ENCODE assay signal across 9 cellular contexts in genomic region chr5:177508837-177509236, GRCh38. TPM values are rescaled to one million over a fixed set of nuclear protein-coding genes. Genes with fewer than 3 reads are reported as not detected.
DNase-seq lines count a peak whose midpoint lies in the region; ATAC-seq and TF ChIP-seq lines count a peak whose summit lies in the region.
"Had no signal": no experiment of that assay in that cellular context is flagged by ENCODE, and none has a peak within 500 bp of the region (broad histone marks: within the 10 kb centered on the region; RNA-seq: fewer than 3 reads in every experiment).

No MANE protein-coding gene starts in this region.

- no peak overlapping the region for H2AK5ac ChIP-seq in trophoblast cell (ENCODE audit: low read length)

- no CpG with 5 or more reads among the region's 8 CpGs for WGBS in trophoblast cell (ENCODE audit: extremely low coverage, insufficient coverage, insufficient read length)

- no peaks in the 10 kb centered on the region for H3K27me3 ChIP-seq in OCI-LY3 (ENCODE audit: low read depth, low read length)
- no peaks in the 10 kb centered on the region for H3K27me3 ChIP-seq in lower lobe of right lung (ENCODE audit: low read depth)
- no peaks in the 10 kb centered on the region for H3K27me3 ChIP-seq in trophoblast cell (ENCODE audit: insufficient read depth, low read length)
- H3K27me3 ChIP-seq in WERI-Rb-1 (ENCODE audit: insufficient read depth, low read depth, severe bottlenecking) = no peaks in the 10 kb centered on the region

- H2BK120ac ChIP-seq in trophoblast cell (ENCODE audit: insufficient read depth, low read length, poor library complexity) = no peak overlapping the region

- peaks cover 17% of the 10 kb centered on the region for H3K36me3 ChIP-seq in OCI-LY3 (replicated peaks; ENCODE audit: low read depth, low read length)
- peaks cover 42% of the 10 kb centered on the region for H3K36me3 ChIP-seq in lower lobe of right lung
- peaks cover 45 to 54% of the 10 kb centered on the region in 2 experiments for H3K36me3 ChIP-seq in trophoblast cell (ENCODE audit: control insufficient read depth in 1 of 2, insufficient read depth in 2 of 2, low read length in 2 of 2)
- peaks cover 2% of the 10 kb centered on the region; the same call in 1 of the 2 replicates for H3K36me3 ChIP-seq in WERI-Rb-1

- no peak overlapping the region for H2BK5ac ChIP-seq in trophoblast cell (ENCODE audit: low read depth, low read length, poor library complexity)

- H3K9ac ChIP-seq in OCI-LY3 (ENCODE audit: low read length) (peak overlapping the region; percentile 45; the same call in 1 of the 2 replicates), trophoblast cell (ENCODE audit: low read length) (no peak overlapping the region)

- H3K4me1 ChIP-seq in OCI-LY3 (ENCODE audit: low read length) = peaks cover 31% of the 10 kb centered on the region
- peaks cover 28% of the 10 kb centered on the region for H3K4me1 ChIP-seq in lower lobe of right lung
- no peaks in the 10 kb centered on the region for H3K4me1 ChIP-seq in trophoblast cell (ENCODE audit: control insufficient read depth in 1 of 2, insufficient read depth in 2 of 2, low read length in 2 of 2)

- H3K4me3 ChIP-seq in OCI-LY3 (ENCODE audit: low read length) (peak overlapping the region; percentile 44), lower lobe of right lung (peak overlapping the region; percentile 59), trophoblast cell (ENCODE audit: low read depth, low read length) (no peak overlapping the region), WERI-Rb-1 (ENCODE audit: low read depth, low read length) (no peak overlapping the region)

- H3K4ac ChIP-seq in trophoblast cell (ENCODE audit: low read depth, low read length) = no peak overlapping the region

- H2AFZ ChIP-seq in OCI-LY3 (ENCODE audit: low read depth, low read length) (no peak overlapping the region), trophoblast cell (ENCODE audit: insufficient read depth, low read length, poor library complexity) (no peak overlapping the region)

- DNase-seq in GF-D8 (lab: John Stamatoyannopoulos, UW) (peak; percentile 58), lower lobe of right lung (no peak), NCI-H510A (lab: John Stamatoyannopoulos, UW) (no peak), NCI-H1436 (lab: John Stamatoyannopoulos, UW) (no peak), trophoblast cell (no peak), WERI-Rb-1 (no peak)
- DNase-seq: activated effector memory CD4-positive, alpha-beta T cell treated with anti-CD3 and anti-CD28 coated beads, Interleukin-2, amount 50 U/mL, for 16 hours had no signal

- TF ChIP-seq CTCF in OCI-LY3 (IDR thresholded peaks at IDR 0.05; ENCODE audit: low read depth, low read length) (no peak), lower lobe of right lung (IDR thresholded peaks at IDR 0.05) (no peak), WERI-Rb-1 (IDR thresholded peaks at IDR 0.05; ENCODE audit: low read depth, low read length) (no peak)

- H3K4me2 ChIP-seq in OCI-LY3 (ENCODE audit: low read length) (peak overlapping the region; percentile 56), trophoblast cell (ENCODE audit: low read length) (no peak overlapping the region)

- no peak overlapping the region for H4K91ac ChIP-seq in trophoblast cell (ENCODE audit: low read depth, low read length)

- no peak overlapping the region for H2BK12ac ChIP-seq in trophoblast cell (ENCODE audit: low read length)

- no peak overlapping the region for H4K12ac ChIP-seq in trophoblast cell (ENCODE audit: low read depth, low read length)

- H3K9me3 ChIP-seq in OCI-LY3 (ENCODE audit: insufficient read depth, low read length) (no peaks in the 10 kb centered on the region; the same call in 1 of the 2 replicates), lower lobe of right lung (no peaks in the 10 kb centered on the region), trophoblast cell (ENCODE audit: insufficient read depth, low read depth, low read length) (no peaks in the 10 kb centered on the region), WERI-Rb-1 (ENCODE audit: severe bottlenecking) (no peaks in the 10 kb centered on the region)

- no peak overlapping the region for H3K27ac ChIP-seq in OCI-LY3 (ENCODE audit: low read length)
- H3K27ac ChIP-seq in lower lobe of right lung = peak overlapping the region; percentile 89
- no peak overlapping the region for H3K27ac ChIP-seq in trophoblast cell (ENCODE audit: low read depth, low read length)
- no peak overlapping the region for H3K27ac ChIP-seq in WERI-Rb-1

- H4K20me1 ChIP-seq in OCI-LY3 (ENCODE audit: insufficient read depth, low read length) = no peaks in the 10 kb centered on the region

- H3K23ac ChIP-seq in trophoblast cell (ENCODE audit: low read length) = no peak overlapping the region

- no peak overlapping the region for H3K18ac ChIP-seq in trophoblast cell (ENCODE audit: low read length)

- H4K8ac ChIP-seq in trophoblast cell (ENCODE audit: low read depth, low read length) = no peak overlapping the region

- no peaks in the 10 kb centered on the region for H3K79me1 ChIP-seq in trophoblast cell (ENCODE audit: low read length)

- intact Hi-C loops in lower lobe of right lung (cut with DNase I) = no loop called here

- H3K79me2 ChIP-seq in OCI-LY3 (ENCODE audit: low read length) (no peaks in the 10 kb centered on the region), trophoblast cell (ENCODE audit: control insufficient read depth, insufficient read depth, low read length, poor library complexity) (no peaks in the 10 kb centered on the region)

- ATAC-seq in GM19455 (IDR thresholded peaks at IDR 0.05; ENCODE audit: unreplicated experiment) (peak; percentile 38), lower lobe of right lung (no peak)

- H3K14ac ChIP-seq in trophoblast cell (ENCODE audit: low read length) = no peak overlapping the region

RNA-seq across cellular contexts. Expression of gene DOK3, which starts 0.8 kb away (rescaled TPM):
- total RNA-seq in lower lobe of right lung = 76.5 TPM
- 2.4 and 2.5 TPM in 2 replicates for polyA plus RNA-seq in trophoblast cell (2013)

RNA-seq across cellular contexts. Expression of gene DDX41, which starts 7.9 kb away (rescaled TPM):
- 69.4 TPM for total RNA-seq in lower lobe of right lung
- 56.2 and 62.3 TPM in 2 replicates for polyA plus RNA-seq in trophoblast cell (2013)

RNA-seq across cellular contexts. Expression of gene PDLIM7, which starts 11.4 kb away (rescaled TPM):
- total RNA-seq in lower lobe of right lung = 47.1 TPM
- polyA plus RNA-seq in trophoblast cell (2013) = 220 and 227 TPM in 2 replicates

RNA-seq across cellular contexts. Expression of gene DBN1, which starts 35.4 kb away (rescaled TPM):
- total RNA-seq in lower lobe of right lung = 23.1 TPM
- 206 and 211 TPM in 2 replicates for polyA plus RNA-seq in trophoblast cell (2013)

RNA-seq across cellular contexts. Expression of gene FAM193B, which starts 45.5 kb away (rescaled TPM):
- 89.1 TPM for total RNA-seq in lower lobe of right lung
- 30.0 and 32.0 TPM in 2 replicates for polyA plus RNA-seq in trophoblast cell (2013)

Comparison
In these comparisons a context has a peak if more than half of its experiments do, and no peak if none do; other contexts are left out.
1. H3K4me3 ChIP-seq: peak in OCI-LY3 (single experiment) and lower lobe of right lung (single experiment); none in trophoblast cell (single experiment) and WERI-Rb-1 (single experiment).